ENCODE assay signal across 20 cellular contexts in the genomic region with DNA sequence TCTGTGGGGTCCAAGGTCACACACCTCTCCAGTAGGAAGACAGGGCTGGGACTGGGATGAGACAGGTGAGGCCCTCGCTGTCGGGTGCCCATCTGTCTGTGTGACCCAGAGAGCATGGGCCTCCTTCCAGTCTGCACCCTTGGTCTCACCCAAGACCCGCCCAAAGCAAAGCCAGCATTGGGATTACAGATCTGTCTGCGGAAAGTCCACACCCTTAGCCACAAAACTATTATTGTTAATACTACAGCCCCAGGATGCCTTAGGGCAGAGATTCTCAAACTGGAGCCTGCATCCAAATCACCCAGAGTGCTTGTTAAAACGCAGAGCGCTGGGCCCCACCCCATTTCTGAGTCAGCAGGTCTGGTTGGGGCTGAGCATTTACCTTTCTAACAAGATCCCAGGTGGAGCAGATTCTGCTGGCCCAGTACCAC. TPM values are rescaled to one million over a fixed set of nuclear protein-coding genes. Genes with fewer than 3 reads are reported as not detected.
DNase-seq lines count a peak whose midpoint lies in the region; ATAC-seq and TF ChIP-seq lines count a peak whose summit lies in the region.
"Had no signal": no experiment of that assay in that cellular context is flagged by ENCODE, and none has a peak within 500 bp of the region (broad histone marks: within the 10 kb centered on the region; RNA-seq: fewer than 3 reads in every experiment).

No MANE protein-coding gene starts in this region.

- in situ Hi-C loops in Caki2 (cut with HindIII; ENCODE audit: low pct_unique_long_range_greater_than_20kb, low sequenced_read_pairs): no loop called here

- H3K36me3 Mint-ChIP-seq in type B pancreatic cell: no peaks in the 10 kb centered on the region
- H3K36me3 Mint-ChIP-seq: CD4-positive, CD25-positive, alpha-beta regulatory T cell; natural killer cell treated with Interleukin-12 subunit alpha and Interleukin-12 subunit beta and Interleukin-15 and Interleukin-18, amount 100 ng/mL, for 72 hours had no signal

- peaks cover 9% of the 10 kb centered on the region for H3K4me1 Mint-ChIP-seq in type B pancreatic cell (ENCODE audit: unreplicated experiment)

- no peaks in the 10 kb centered on the region for H3K4me1 ChIP-seq in HEK293 (ENCODE audit: control insufficient read depth, insufficient read depth, low read length)
- H3K4me1 ChIP-seq: heart right ventricle, parathyroid adenoma had no signal

- no peaks in the 10 kb centered on the region for H3K9me3 ChIP-seq in HEK293 (ENCODE audit: control insufficient read depth, insufficient read depth, low read depth, low read length)

- H3K4me3 Mint-ChIP-seq in type B pancreatic cell: no peak overlapping the region
- H3K4me3 Mint-ChIP-seq: activated CD4-positive, alpha-beta memory T cell treated with anti-CD3 and anti-CD28 coated beads, Interleukin-2, amount 10 ng/mL, durations not matched to agents 7 days and 5 days; CD4-positive, CD25-positive, alpha-beta regulatory T cell; IgD-negative memory B cell; natural killer cell treated with Interleukin-12 subunit alpha and Interleukin-12 subunit beta and Interleukin-15 and Interleukin-18, amount 100 ng/mL, for 72 hours had no signal

- ATAC-seq in HG03520 (IDR thresholded peaks at IDR 0.05; ENCODE audit: unreplicated experiment) (no peak), omental fat pad (ENCODE audit: low FRiP score) (no peak)
- ATAC-seq: heart right ventricle; left ventricle myocardium superior; natural killer cell treated with Interleukin-12 subunit alpha and Interleukin-12 subunit beta and Interleukin-15 and Interleukin-18, amount 100 ng/mL, for 72 hours had no signal

- no peaks in the 10 kb centered on the region for H3K27me3 Mint-ChIP-seq in type B pancreatic cell
- H3K27me3 Mint-ChIP-seq: CD4-positive, CD25-positive, alpha-beta regulatory T cell; IgD-negative memory B cell; natural killer cell treated with Interleukin-12 subunit alpha and Interleukin-12 subunit beta and Interleukin-15 and Interleukin-18, amount 100 ng/mL, for 72 hours had no signal

- POLR2A ChIA-PET in HEK293 (lab: Yijun Ruan, JAX): no interaction called here

- DNase-seq in Caki2 (ENCODE audit: low read depth) (peak; percentile 9), SW480 (ENCODE audit: low spot score) (peak; percentile 21), myocyte (ENCODE audit: low read depth) (peak; percentile 18), omental fat pad (ENCODE audit: low spot score) (no peak), type B pancreatic cell (ENCODE audit: extremely low spot score, unreplicated experiment) (no peak)
- no peak for DNase-seq in central memory CD4-positive, alpha-beta T cell
- DNase-seq: activated CD4-positive, alpha-beta memory T cell treated with anti-CD3 and anti-CD28 coated beads, Interleukin-2, amount 10 ng/mL, durations not matched to agents 7 days and 5 days; activated CD4-positive, CD25-positive, alpha-beta regulatory T cell; CD4-positive, CD25-positive, alpha-beta regulatory T cell; heart right ventricle; left ventricle myocardium superior; midbrain; NCI-H2171 treated with DMSO at 0.1 percent for 48 hours; NCI-H526; T1000 had no signal

- no peak overlapping the region for H3K4me3 ChIP-seq in HEK293 (ENCODE audit: low read depth, low read length)
- H3K4me3 ChIP-seq: heart right ventricle had no signal

- H3K27ac ChIP-seq in HEK293 (ENCODE audit: extremely low read depth, low read depth, low read length): no peak overlapping the region
- H3K27ac ChIP-seq: heart right ventricle, parathyroid adenoma had no signal

- H3K27ac Mint-ChIP-seq in type B pancreatic cell: no peak overlapping the region
- H3K27ac Mint-ChIP-seq: activated CD4-positive, alpha-beta memory T cell treated with anti-CD3 and anti-CD28 coated beads, Interleukin-2, amount 10 ng/mL, durations not matched to agents 7 days and 5 days; CD4-positive, CD25-positive, alpha-beta regulatory T cell; IgD-negative memory B cell; natural killer cell treated with Interleukin-12 subunit alpha and Interleukin-12 subunit beta and Interleukin-15 and Interleukin-18, amount 100 ng/mL, for 72 hours had no signal

- H3K36me3 ChIP-seq in HEK293 (ENCODE audit: control insufficient read depth in 2 of 2, insufficient read depth in 1 of 2, low read length in 2 of 2): no peaks in the 10 kb centered on the region
- H3K36me3 ChIP-seq: heart right ventricle had no signal

- no peaks in the 10 kb centered on the region for H3K9me3 Mint-ChIP-seq in type B pancreatic cell
- H3K9me3 Mint-ChIP-seq: activated CD4-positive, alpha-beta memory T cell treated with anti-CD3 and anti-CD28 coated beads, Interleukin-2, amount 10 ng/mL, durations not matched to agents 7 days and 5 days; CD4-positive, CD25-positive, alpha-beta regulatory T cell; IgD-negative memory B cell; natural killer cell treated with Interleukin-12 subunit alpha and Interleukin-12 subunit beta and Interleukin-15 and Interleukin-18, amount 100 ng/mL, for 72 hours had no signal

- TF ChIP-seq CTCF in HEK293 (tag by site-specific recombination; IDR thresholded peaks at IDR 0.05): no peak
- TF ChIP-seq CTCF in omental fat pad (IDR thresholded peaks at IDR 0.05): no peak
- TF ChIP-seq CTCF in type B pancreatic cell (conservative IDR thresholded peaks at IDR 0.05): no peak

- CTCF ChIA-PET in HEK293 (lab: Yijun Ruan, JAX): interaction anchor here (2.0 kb wide), 1 partner anchor 505 kb away, joined by 7 read pairs; no protein-coding TSS in a partner anchor

TF ChIP-seq in HEK293, 187 proteins besides CTCF, POLR2A, EP300 and RAD21:
- TF ChIP-seq KLF1 (tag by site-specific recombination; IDR thresholded peaks at IDR 0.05): peak; percentile 65
- TF ChIP-seq ZNF521 (tag by site-specific recombination; IDR thresholded peaks at IDR 0.05): no peak

RNA-seq across cellular contexts. Expression of a gene that starts 58.5 kb away (rescaled TPM):
- total RNA-seq in Caki2 (2014; rRNA removed; shearing (Covaris generic); ENCODE audit: low replicate concordance): 15.2 and 21.3 TPM in 2 replicates
- total RNA-seq in myocyte (33.4 and 43.3 TPM in 2 replicates), omental fat pad (10 to 100 TPM; 23.9 to 34.5 (median 24.9) TPM), type B pancreatic cell (ENCODE audit: low replicate concordance) (46.4 and 47.3 TPM in 2 replicates)
- polyA plus RNA-seq in myocyte (2012): 11.1 TPM

Comparison
In these comparisons a context has a peak if more than half of its experiments do, and no peak if none do; other contexts are left out.
1. DNase-seq: peak in Caki2 (single experiment), SW480 (single experiment) and myocyte (single experiment); none in central memory CD4-positive, alpha-beta T cell (single experiment), omental fat pad (single experiment) and type B pancreatic cell (single experiment).